7 cellular contexts compared by ENCODE assay signal in genomic region chr1:147599362-147600118, GRCh38.
A peak's percentile ranks its signal among the peaks of the same experiment; 100 is the strongest.
DNase-seq lines count a peak whose midpoint lies in the region; ATAC-seq and TF ChIP-seq lines count a peak whose summit lies in the region.

No MANE protein-coding gene starts in this region.

- H3K27me3 ChIP-seq in brain microvascular endothelial cell (replicated peaks) (no peaks in the 10 kb centered on the region), iPS-15b (ENCODE audit: control insufficient read depth, insufficient read depth, low read length) (peaks cover 22% of the 10 kb centered on the region)

- peaks cover 26% of the 10 kb centered on the region for H3K4me1 ChIP-seq in iPS-15b (ENCODE audit: control insufficient read depth, insufficient read depth, low read length)

- ATAC-seq in GM18861 (IDR thresholded peaks at IDR 0.05; ENCODE audit: unreplicated experiment): peak; percentile 55
- ATAC-seq in HG03066 (IDR thresholded peaks at IDR 0.05; ENCODE audit: low read depth, unreplicated experiment): peak; percentile 64

- DNase-seq in NCI-H2107 treated with DMSO at 0.1 percent for 48 hours (lab: John Stamatoyannopoulos, UW; ENCODE audit: unreplicated experiment) (peak; percentile 92), UCSD-AML1 (lab: John Stamatoyannopoulos, UW; ENCODE audit: unreplicated experiment) (peak; percentile 100), brain microvascular endothelial cell (peak; percentile 94), skeletal muscle cell (ENCODE audit: low read depth) (peak; percentile 91)

- peak overlapping the region; percentile 37 for H3K9ac ChIP-seq in iPS-15b (ENCODE audit: low read depth, low read length)

- H3K27ac ChIP-seq in brain microvascular endothelial cell: peak overlapping the region; percentile 60

- no peaks in the 10 kb centered on the region for H3K9me3 ChIP-seq in iPS-15b (ENCODE audit: control insufficient read depth, insufficient read depth, low read length)

- in situ Hi-C loops in brain microvascular endothelial cell (cut with HindIII; ENCODE audit: low pct_ligation_motif_present, low sequenced_read_pairs): no loop called here

- no peak for TF ChIP-seq CTCF in brain microvascular endothelial cell (IDR thresholded peaks at IDR 0.05; ENCODE audit: low read depth, low read length, missing control alignments)

- H3K36me3 ChIP-seq in brain microvascular endothelial cell (replicated peaks): no peaks in the 10 kb centered on the region
- no peaks in the 10 kb centered on the region for H3K36me3 ChIP-seq in iPS-15b (ENCODE audit: control insufficient read depth, insufficient read depth, low read length)

- H3K4me3 ChIP-seq in brain microvascular endothelial cell (ENCODE audit: low read depth, low read length) (peak overlapping the region; percentile 81), iPS-15b (ENCODE audit: low read depth, low read length) (peak overlapping the region; percentile 82), skeletal muscle cell (ENCODE audit: low read depth, low read length) (peak overlapping the region; percentile 64)

Comparison
In these comparisons a context has a peak if more than half of its experiments do, and no peak if none do; other contexts are left out.
1. Peak in every context shown above with its lines: DNase-seq, ATAC-seq, H3K4me3 ChIP-seq and H3K27ac ChIP-seq.